Comparison of ENCODE assay signal across 13 cellular contexts in the genomic region with DNA sequence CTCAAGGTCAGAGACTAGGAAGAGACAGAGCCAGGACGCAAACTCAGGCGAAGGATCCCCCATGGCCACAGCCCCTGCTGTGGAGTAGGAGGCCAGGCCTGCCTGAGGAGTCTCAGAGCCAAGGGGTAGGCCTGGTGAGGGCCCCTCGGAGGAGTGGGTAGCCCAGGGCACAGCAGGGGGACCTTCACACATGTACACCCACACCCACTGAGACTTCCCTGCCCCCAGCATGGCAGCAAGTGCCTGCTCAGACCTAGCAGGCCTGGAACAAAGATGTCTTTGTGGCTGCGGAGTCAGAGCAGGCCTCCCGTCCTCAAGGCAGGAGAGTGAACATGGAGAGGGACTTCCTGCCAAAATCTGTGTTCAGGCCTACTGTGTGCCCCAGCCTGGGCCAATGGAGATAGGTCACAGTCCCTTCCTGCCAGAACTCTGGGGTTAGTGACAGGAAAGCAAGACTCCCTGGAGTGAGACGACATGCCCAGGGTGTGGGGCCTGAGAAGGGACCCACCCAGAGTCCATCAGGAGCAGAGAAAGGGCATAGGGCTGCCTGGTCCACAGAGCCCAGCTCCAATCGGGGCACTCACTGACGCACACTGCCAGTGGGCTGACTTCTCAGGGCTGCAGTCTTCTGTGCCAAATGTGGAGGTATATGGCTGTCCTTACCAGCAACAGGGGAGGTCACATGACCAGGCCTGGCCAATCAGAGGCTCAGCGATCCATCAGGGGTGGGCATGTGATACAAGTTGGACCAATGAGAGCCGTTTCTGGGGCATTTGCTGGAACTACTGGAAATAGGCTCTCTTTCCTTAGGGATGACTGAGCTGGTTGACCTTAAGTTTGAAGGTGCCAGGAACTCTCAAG. TPM values are rescaled to one million over a fixed set of nuclear protein-coding genes. Genes with fewer than 3 reads are reported as not detected.
DNase-seq lines count a peak whose midpoint lies in the region; ATAC-seq and TF ChIP-seq lines count a peak whose summit lies in the region.
"Had no signal": no experiment of that assay in that cellular context is flagged by ENCODE, and none has a peak within 500 bp of the region (broad histone marks: within the 10 kb centered on the region; RNA-seq: fewer than 3 reads in every experiment).

No MANE protein-coding gene starts in this region.

- WGBS in GM23248 (ENCODE audit: low coverage in 1 of 2, low lambda C conversion rate in 2 of 2, missing lambda C conversion rate in 2 of 2), 2 experiments: 87 to 93% methylated on average over 10 of the region's 10 CpGs

- BruUV-seq in A673 (replicated peaks; lab: Mats Ljungman, UMichigan): no TSS peak

- H3K9me3 ChIP-seq in A673 (ENCODE audit: low read depth, low read length, poor library complexity, severe bottlenecking) (no peaks in the 10 kb centered on the region), GM23248 (ENCODE audit: low read depth) (no peaks in the 10 kb centered on the region), iPS-18c (ENCODE audit: control insufficient read depth, insufficient read depth, low read length) (no peaks in the 10 kb centered on the region)

- H4K20me1 ChIP-seq in GM23248 (ENCODE audit: insufficient read depth): no peaks in the 10 kb centered on the region

- CTCF ChIA-PET in A673 (lab: Charles Lee): no interaction called here

- H3K79me2 ChIP-seq in GM23248 (ENCODE audit: insufficient read depth): no peaks in the 10 kb centered on the region
- H3K79me2 ChIP-seq: hepatocyte had no signal

- H3K9ac ChIP-seq in GM23248: no peak overlapping the region

- no peaks in the 10 kb centered on the region for H3K27me3 ChIP-seq in A673 (replicated peaks; ENCODE audit: insufficient read depth, low read depth, low read length, poor library complexity)
- H3K27me3 ChIP-seq in GM23248 (replicated peaks; ENCODE audit: insufficient read depth): peaks cover 24% of the 10 kb centered on the region
- H3K27me3 ChIP-seq: hepatocyte had no signal

- ATAC-seq in SK-N-SH treated with all-trans-retinoic acid at 6 μM for 48 hours: peak; percentile 14; the same call in 1 of the 3 replicates

- intact Hi-C loops in A673 (cut with micrococcal nuclease; ENCODE audit: unreplicated experiment): no loop called here

- H3K9me2 ChIP-seq in GM23248 (ENCODE audit: insufficient read depth): no peaks in the 10 kb centered on the region

- in situ Hi-C loops in GM23248 (cut with MboI): no loop called here

- no peak overlapping the region for H2AFZ ChIP-seq in GM23248
- H2AFZ ChIP-seq: hepatocyte had no signal

- H3K36me3 ChIP-seq in A673 (ENCODE audit: insufficient read depth, low read length, poor library complexity, severe bottlenecking): no peaks in the 10 kb centered on the region
- H3K36me3 ChIP-seq in GM23248 (ENCODE audit: low read depth): no peaks in the 10 kb centered on the region

- DNase-seq in A673 (ENCODE audit: low spot score) (peak; percentile 79), GM23248 (peak; percentile 19), hypothalamus (lab: John Stamatoyannopoulos, UW) (no peak), kidney glomerular epithelial cell (lab: John Stamatoyannopoulos, UW) (no peak), AML-193 (lab: John Stamatoyannopoulos, UW) (no peak)
- DNase-seq in activated naive CD4-positive, alpha-beta T cell treated with Interleukin-2 at 50 U/mL for 16 hours: no peak
- DNase-seq: activated CD4-positive, alpha-beta T cell treated with anti-CD3 and anti-CD28 coated beads, Interleukin-2, amount 50 U/mL, for 48 hours; dorsolateral prefrontal cortex; NCI-H510A had no signal

- H3K27ac ChIP-seq in A673 (ENCODE audit: low read depth, low read length, poor library complexity, severe bottlenecking) (peak overlapping the region; percentile 48), GM23248 (no peak overlapping the region)
- H3K27ac ChIP-seq: C4-2B, hepatocyte had no signal

- POLR2A ChIA-PET in A673 (lab: Charles Lee; ENCODE audit: low non-redundant PET): no interaction called here

- H3K4me2 ChIP-seq in GM23248 (ENCODE audit: unreplicated experiment): no peak overlapping the region
- H3K4me2 ChIP-seq: hepatocyte had no signal

- H3K4me1 ChIP-seq in A673 (ENCODE audit: insufficient read depth, low read length, poor library complexity, severe bottlenecking) (peaks cover 53% of the 10 kb centered on the region), GM23248 (ENCODE audit: insufficient read depth) (no peaks in the 10 kb centered on the region)

- no peaks in the 10 kb centered on the region for H3F3A ChIP-seq in GM23248 (ENCODE audit: insufficient read depth)

- H3K4me3 ChIP-seq in A673 (ENCODE audit: low read depth, low read length, poor library complexity, severe bottlenecking) (no peak overlapping the region), GM23248 (no peak overlapping the region), iPS-18c (ENCODE audit: insufficient read depth, low read depth, low read length) (peak overlapping the region; percentile 15; the same call in 1 of the 2 replicates)
- H3K4me3 ChIP-seq: dorsolateral prefrontal cortex, hepatocyte had no signal

- TF ChIP-seq CTCF in A673 (conservative IDR thresholded peaks at IDR 0.05; ENCODE audit: low read depth, low read length): no peak

TF ChIP-seq in SK-N-SH treated with all-trans-retinoic acid at 6 μM for 48 hours, 23 proteins besides CTCF, POLR2A, EP300 and RAD21:
- TF ChIP-seq PPARA (CRISPR knock-in tag; IDR thresholded peaks at IDR 0.05; ENCODE audit: borderline replicate concordance) (no peak), ZNF8 (CRISPR knock-in tag; IDR thresholded peaks at IDR 0.05) (no peak), BACH2 (CRISPR knock-in tag; IDR thresholded peaks at IDR 0.05; ENCODE audit: borderline replicate concordance) (no peak), CSDC2 (CRISPR knock-in tag; IDR thresholded peaks at IDR 0.05) (no peak)

RNA-seq across cellular contexts. Expression of a gene that starts 2.3 kb away (rescaled TPM):
- total RNA-seq in A673 (2021): 0.43 and 0.76 TPM in 2 replicates
- total RNA-seq in GM23248 (2014; rRNA removed; shearing (Covaris generic)): 0.11 TPM in 1 of 2 replicates, not detected in the other
- 0.14 TPM in 1 of 2 replicates, not detected in the other for polyA plus RNA-seq in GM23248 (2016; fragmentation: Nextera tagmentation; extraction: Ambion mirVana)

Comparison
In these comparisons a context has a peak if more than half of its experiments do, and no peak if none do; other contexts are left out.
1. DNase-seq: peak in A673 (single experiment) and GM23248 (single experiment); none in hypothalamus (0 of 51), kidney glomerular epithelial cell (single experiment), activated naive CD4-positive, alpha-beta T cell treated with Interleukin-2 at 50 U/mL for 16 hours (single experiment) and AML-193 (0 of 2).